In genomic region chr17:59108400-59109102, GRCh38 we compare ENCODE assay signal across 16 cellular contexts. TPM values are rescaled to one million over a fixed set of nuclear protein-coding genes. Genes with fewer than 3 reads are reported as not detected.
DNase-seq lines count a peak whose midpoint lies in the region; ATAC-seq and TF ChIP-seq lines count a peak whose summit lies in the region.
"Had no signal": no experiment of that assay in that cellular context is flagged by ENCODE, and none has a peak within 500 bp of the region (broad histone marks: within the 10 kb centered on the region; RNA-seq: fewer than 3 reads in every experiment).

No MANE protein-coding gene starts in this region.

- no peak overlapping the region for H4K8ac ChIP-seq in H9 (replicated peaks; ENCODE audit: insufficient read length, low read depth, low read length)

- TF ChIP-seq CTCF in H9 (conservative IDR thresholded peaks at IDR 0.05) (no peak), nephron (IDR thresholded peaks at IDR 0.05; ENCODE audit: unreplicated experiment in 3 of 3) (no peak), tibial artery (IDR thresholded peaks at IDR 0.05) (no peak)

- no peak overlapping the region for H2BK20ac ChIP-seq in H9 (ENCODE audit: low read depth, low read length, poor library complexity, severe bottlenecking)

- no peak overlapping the region for H3K14ac ChIP-seq in H9 (ENCODE audit: insufficient read depth, low read length)

- no peak overlapping the region for H3K4me3 ChIP-seq in tibial artery

- no peak overlapping the region for H2BK12ac ChIP-seq in H9 (ENCODE audit: insufficient read length, low read depth, low read length)

- H3K4me1 ChIP-seq in H9 (ENCODE audit: insufficient read depth, low read length) (no peaks in the 10 kb centered on the region), tibial artery (peaks cover 0 to 38% (median 22%) of the 10 kb centered on the region in 4 donors)

- H3K4me2 ChIP-seq in H9 (ENCODE audit: insufficient read depth, insufficient read length, low read length) = no peak overlapping the region

- H2AK5ac ChIP-seq in H9 (ENCODE audit: insufficient read length, low read length) = no peak overlapping the region

- no peak overlapping the region for H4K5ac ChIP-seq in H9 (ENCODE audit: insufficient read length, low read depth, low read length)

- H2BK15ac ChIP-seq in H9 (ENCODE audit: low read depth, low read length) = no peak overlapping the region

- no peaks in the 10 kb centered on the region for H3K9me3 Mint-ChIP-seq in T-helper 2 cell treated with Interferon-gamma antibody and Interleukin-4, amounts not matched to agents 5 μg/mL and 100 μg/mL, for 36 hours
- no peaks in the 10 kb centered on the region for H3K9me3 Mint-ChIP-seq in H9
- no peaks in the 10 kb centered on the region for H3K9me3 Mint-ChIP-seq in activated CD4-positive, alpha-beta memory T cell treated with anti-CD3 and anti-CD28 coated beads, Interleukin-2, amount 10 ng/mL, durations not matched to agents 7 days and 5 days
- no peaks in the 10 kb centered on the region for H3K9me3 Mint-ChIP-seq in nephron

- no peaks in the 10 kb centered on the region for H3K27me3 Mint-ChIP-seq in T-helper 2 cell treated with Interferon-gamma antibody and Interleukin-4, amounts not matched to agents 5 μg/mL and 100 μg/mL, for 36 hours (ENCODE audit: low read depth)
- H3K27me3 Mint-ChIP-seq in H9 (ENCODE audit: low read depth) = no peaks in the 10 kb centered on the region
- H3K27me3 Mint-ChIP-seq in activated CD4-positive, alpha-beta memory T cell treated with anti-CD3 and anti-CD28 coated beads, Interleukin-2, amount 10 ng/mL, durations not matched to agents 7 days and 5 days = no peaks in the 10 kb centered on the region
- no peaks in the 10 kb centered on the region for H3K27me3 Mint-ChIP-seq in nephron (ENCODE audit: low read depth)

- H3K27ac Mint-ChIP-seq in T-helper 2 cell treated with Interferon-gamma antibody and Interleukin-4, amounts not matched to agents 5 μg/mL and 100 μg/mL, for 36 hours = peak overlapping the region; percentile 31
- H3K27ac Mint-ChIP-seq in H9 (no peak overlapping the region), nephron (peak overlapping the region in 1 of 3 experiments; percentile 41)
- no peak overlapping the region for H3K27ac Mint-ChIP-seq in activated CD4-positive, alpha-beta memory T cell treated with anti-CD3 and anti-CD28 coated beads, Interleukin-2, amount 10 ng/mL, durations not matched to agents 7 days and 5 days

- H3K4me3 Mint-ChIP-seq in T-helper 2 cell treated with Interferon-gamma antibody and Interleukin-4, amounts not matched to agents 5 μg/mL and 100 μg/mL, for 36 hours = peak overlapping the region; percentile 40
- H3K4me3 Mint-ChIP-seq in H9 (peak overlapping the region; percentile 98 to 99; a peak in 2 of 5 replicates), nephron (peak overlapping the region in 2 of 3 experiments; percentile 29 to 32)
- H3K4me3 Mint-ChIP-seq in activated CD4-positive, alpha-beta memory T cell treated with anti-CD3 and anti-CD28 coated beads, Interleukin-2, amount 10 ng/mL, durations not matched to agents 7 days and 5 days = peak overlapping the region; percentile 27

- ATAC-seq in GM18498 (IDR thresholded peaks at IDR 0.05; ENCODE audit: unreplicated experiment) = no peak
- ATAC-seq: left lung had no signal

- H2AFZ ChIP-seq in H9 (ENCODE audit: low read length) = no peak overlapping the region

- no peak overlapping the region for H3K56ac ChIP-seq in H9 (ENCODE audit: insufficient read length, low read depth, low read length)

- peaks cover 0 to 10% (median 0%) of the 10 kb centered on the region in 3 donors for H3K36me3 ChIP-seq in tibial artery

- no peak overlapping the region for H4K91ac ChIP-seq in H9 (ENCODE audit: insufficient read length, low read depth, low read length)

- intact Hi-C loops in tibial artery (cut with DNase I; ENCODE audit: low total_unique reads) = loop anchor here (5.0 kb wide), 1 partner anchor 1026 kb away; the partner anchor contains the start of gene DYNLL2

- H3K9me3 ChIP-seq in H9 (ENCODE audit: control insufficient read depth, low read depth, low read length) (no peaks in the 10 kb centered on the region), tibial artery (no peaks in the 10 kb centered on the region)
- H3K9me3 ChIP-seq: left lung had no signal

- no peak overlapping the region for H2BK5ac ChIP-seq in H9 (ENCODE audit: insufficient read length, low read length)

- POLR2A ChIA-PET in activated CD4-positive, alpha-beta memory T cell treated with anti-CD3 and anti-CD28 coated beads, Interleukin-2, amount 10 ng/mL, durations not matched to agents 7 days and 5 days (lab: Charles Lee) = interaction anchor here (1.1 to 6.5 kb wide), 3 partner anchors 9 to 46 kb away, joined by 3 to 134 read pairs (median 23); partner anchors contain the start of genes PRR11 and SKA2

- DNase-seq in T-helper 2 cell treated with Interferon-gamma antibody and Interleukin-4, amounts not matched to agents 5 μg/mL and 100 μg/mL, for 36 hours (ENCODE audit: low spot score) = no peak
- DNase-seq in T-helper 2 cell (no peak), H9 (no peak), glomerular visceral epithelial cell (ENCODE audit: extremely low spot score) (no peak), tibial artery (no peak)
- no peak for DNase-seq in activated CD4-positive, alpha-beta memory T cell treated with anti-CD3 and anti-CD28 coated beads, Interleukin-2, amount 10 ng/mL, durations not matched to agents 7 days and 5 days
- DNase-seq: activated CD4-positive, alpha-beta T cell treated with anti-CD3 and anti-CD28 coated beads for 48 hours; activated gamma-delta T cell; Calu3; effector CD4-positive, alpha-beta T cell; hypothalamus; left lung; NCI-H1930; NCI-H524 had no signal

- H3T11ph ChIP-seq in H9 (ENCODE audit: low read length) = no peak overlapping the region

- CTCF ChIA-PET in activated CD4-positive, alpha-beta memory T cell treated with anti-CD3 and anti-CD28 coated beads, Interleukin-2, amount 10 ng/mL, durations not matched to agents 7 days and 5 days (lab: Charles Lee) = no interaction called here

- peaks cover 32% of the 10 kb centered on the region for H3K36me3 Mint-ChIP-seq in T-helper 2 cell treated with Interferon-gamma antibody and Interleukin-4, amounts not matched to agents 5 μg/mL and 100 μg/mL, for 36 hours (ENCODE audit: low read depth)
- H3K36me3 Mint-ChIP-seq in H9 (ENCODE audit: insufficient read depth in 1 of 3, low read depth in 3 of 3) (peaks cover 19 to 33% (median 20%) of the 10 kb centered on the region in 3 experiments), nephron (ENCODE audit: low read depth) (peaks cover 32% of the 10 kb centered on the region)
- peaks cover 42% of the 10 kb centered on the region for H3K36me3 Mint-ChIP-seq in activated CD4-positive, alpha-beta memory T cell treated with anti-CD3 and anti-CD28 coated beads, Interleukin-2, amount 10 ng/mL, durations not matched to agents 7 days and 5 days (ENCODE audit: low read depth)

- H3K79me1 ChIP-seq in H9 (ENCODE audit: insufficient read depth, low read depth, low read length, poor library complexity, severe bottlenecking) = no peaks in the 10 kb centered on the region

- H4K20me1 ChIP-seq in H9 (ENCODE audit: control insufficient read depth, insufficient read depth, insufficient read length) = no peaks in the 10 kb centered on the region

- H3K9ac ChIP-seq in H9 (ENCODE audit: extremely low read depth, insufficient read length, low read length) = no peak overlapping the region

- no peak overlapping the region for H3K18ac ChIP-seq in H9 (ENCODE audit: insufficient read length, low read depth, low read length)

- H3K23ac ChIP-seq in H9 (ENCODE audit: insufficient read length, low read depth, low read length) = no peak overlapping the region

- H3K27me3 ChIP-seq in H9 (ENCODE audit: insufficient read depth, low read length) = no peaks in the 10 kb centered on the region
- no peaks in the 10 kb centered on the region for H3K27me3 ChIP-seq in tibial artery
- H3K27me3 ChIP-seq: left lung had no signal

- peaks cover 47% of the 10 kb centered on the region for H3K4me1 Mint-ChIP-seq in T-helper 2 cell treated with Interferon-gamma antibody and Interleukin-4, amounts not matched to agents 5 μg/mL and 100 μg/mL, for 36 hours (ENCODE audit: low read depth)
- H3K4me1 Mint-ChIP-seq in H9 = peaks cover 9 to 12% of the 10 kb centered on the region in 2 experiments
- peaks cover 58% of the 10 kb centered on the region for H3K4me1 Mint-ChIP-seq in activated CD4-positive, alpha-beta memory T cell treated with anti-CD3 and anti-CD28 coated beads, Interleukin-2, amount 10 ng/mL, durations not matched to agents 7 days and 5 days
- peaks cover 15% of the 10 kb centered on the region for H3K4me1 Mint-ChIP-seq in nephron

- no peak overlapping the region for H3K27ac ChIP-seq in H9 (ENCODE audit: insufficient read length, low read depth, low read length)
- no peak overlapping the region for H3K27ac ChIP-seq in tibial artery

- H2BK120ac ChIP-seq in H9 (ENCODE audit: low read depth, low read length, poor library complexity, severe bottlenecking) = no peak overlapping the region

- no CpG with 5 or more reads among the region's 7 CpGs for WGBS in H9 (ENCODE audit: extremely low coverage, insufficient read length, low lambda C conversion rate)

- H3K4ac ChIP-seq in H9 (ENCODE audit: low read depth, low read length) = no peak overlapping the region

- H3K23me2 ChIP-seq in H9 (ENCODE audit: insufficient read length, low read depth, low read length, poor library complexity, severe bottlenecking) = peaks cover 4% of the 10 kb centered on the region

- H3K79me2 ChIP-seq in H9 (ENCODE audit: insufficient read depth, low read length) = peaks cover 6% of the 10 kb centered on the region; the same call in 1 of the 2 replicates

RNA-seq across cellular contexts. Expression of gene TRIM37, which starts 1.9 kb away (rescaled TPM):
- total RNA-seq in H9 (2021) = 47.8 and 52.1 TPM in 2 replicates
- 10 to 100 TPM; 23.7 to 24.5 TPM for total RNA-seq in activated CD4-positive, alpha-beta memory T cell treated with anti-CD3 and anti-CD28 coated beads, Interleukin-2, amount 10 ng/mL, durations not matched to agents 7 days and 5 days

RNA-seq across cellular contexts. Expression of gene SKA2, which starts 46.4 kb away (rescaled TPM):
- 83.7 and 91.9 TPM in 2 replicates for total RNA-seq in H9 (2021)
- 100 to 1,000 TPM in 1 of 2 experiments, 10 to 100 TPM in 1; 88.1 to 101 TPM for total RNA-seq in activated CD4-positive, alpha-beta memory T cell treated with anti-CD3 and anti-CD28 coated beads, Interleukin-2, amount 10 ng/mL, durations not matched to agents 7 days and 5 days

RNA-seq across cellular contexts. Expression of gene PRR11, which starts 47.0 kb away (rescaled TPM):
- total RNA-seq in H9 (2021) = 70.6 and 70.7 TPM in 2 replicates
- 10 to 100 TPM; 68.2 to 70.6 TPM for total RNA-seq in activated CD4-positive, alpha-beta memory T cell treated with anti-CD3 and anti-CD28 coated beads, Interleukin-2, amount 10 ng/mL, durations not matched to agents 7 days and 5 days

Comparison
In these comparisons a context has a peak if more than half of its experiments do, and no peak if none do; other contexts are left out.
1. H3K4me3 Mint-ChIP-seq: peak in every context shown above with its lines; median percentile 98 in H9; 40 in T-helper 2 cell treated with Interferon-gamma antibody and Interleukin-4, amounts not matched to agents 5 μg/mL and 100 μg/mL, for 36 hours; 30 in nephron; 27 in activated CD4-positive, alpha-beta memory T cell treated with anti-CD3 and anti-CD28 coated beads, Interleukin-2, amount 10 ng/mL, durations not matched to agents 7 days and 5 days.